9 cellular contexts compared by ENCODE assay signal in the genomic region with DNA sequence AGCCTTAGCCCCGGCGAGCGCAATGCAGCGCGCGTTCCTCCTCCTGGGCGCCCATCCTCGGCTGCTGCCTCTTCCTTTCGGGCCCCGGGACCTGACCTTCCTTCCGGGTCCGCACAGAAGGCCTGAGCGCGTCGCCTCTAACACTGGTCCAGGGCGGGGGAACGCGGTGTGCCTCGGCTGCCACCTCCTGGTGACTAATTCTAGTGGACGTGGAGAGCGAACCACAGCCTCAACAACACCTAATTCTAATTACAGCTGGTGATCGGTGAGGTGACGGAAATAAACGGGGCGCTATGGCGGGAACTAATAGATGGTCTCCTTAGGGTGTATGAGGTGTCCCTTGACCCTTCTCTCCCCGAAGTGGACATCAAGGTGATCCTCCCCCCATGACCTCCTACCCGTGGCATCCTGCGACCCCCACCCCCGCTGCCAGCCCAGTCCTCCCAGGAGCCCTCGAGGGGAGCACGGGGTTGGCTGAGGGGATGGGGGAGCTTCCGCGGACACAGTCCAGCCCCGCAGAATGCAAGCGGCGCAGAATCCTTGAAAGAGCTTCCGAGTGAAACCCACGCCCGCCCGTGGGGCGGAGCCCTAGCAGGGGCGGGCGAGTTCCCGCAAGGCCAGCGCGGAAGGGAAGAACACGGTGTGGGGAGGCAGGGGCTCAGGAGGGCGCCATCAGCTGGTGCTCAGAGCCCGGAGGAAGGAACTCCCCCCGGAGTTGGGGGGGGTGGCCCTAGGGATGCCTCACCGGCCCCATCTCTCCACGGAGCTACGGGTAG. TPM values are rescaled to one million over a fixed set of nuclear protein-coding genes. Genes with fewer than 3 reads are reported as not detected.
DNase-seq lines count a peak whose midpoint lies in the region; ATAC-seq, FAIRE-seq and TF ChIP-seq lines count a peak whose summit lies in the region.
"Had no signal": no experiment of that assay in that cellular context is flagged by ENCODE, and none has a peak within 500 bp of the region (broad histone marks: within the 10 kb centered on the region; RNA-seq: fewer than 3 reads in every experiment).

No MANE protein-coding gene starts in this region.

- TF ChIP-seq CTCF in tibial nerve (IDR thresholded peaks at IDR 0.05), result peak; percentile 65 to 77 (median 70)

- TF ChIP-seq POLR2A in tibial nerve (IDR thresholded peaks at IDR 0.05), result no peak

- H3K9me3 ChIP-seq in HUES6 (ENCODE audit: control insufficient read depth, insufficient read depth, low read depth, low read length) (no peaks in the 10 kb centered on the region), neuron (ENCODE audit: low read length) (no peaks in the 10 kb centered on the region), tibial nerve (no peaks in the 10 kb centered on the region)

- H3K36me3 ChIP-seq in HUES6 (ENCODE audit: control insufficient read depth, insufficient read depth, low read length) (no peaks in the 10 kb centered on the region), neuron (ENCODE audit: insufficient read depth, low read length) (no peaks in the 10 kb centered on the region), tibial nerve (no peaks in the 10 kb centered on the region)

- no peak for TF ChIP-seq EP300 in tibial nerve (IDR thresholded peaks at IDR 0.05)

- H3K27me3 ChIP-seq in HUES6 (ENCODE audit: control insufficient read depth, insufficient read depth, low read length) (peaks cover 48% of the 10 kb centered on the region), neuron (ENCODE audit: insufficient read depth, low read length) (peaks cover 14% of the 10 kb centered on the region), tibial nerve (peaks cover 0 to 3% of the 10 kb centered on the region in 2 donors)

- peak overlapping the region; percentile 59 for H2AFZ ChIP-seq in neuron (ENCODE audit: low read depth, low read length)

- H3K4me1 ChIP-seq in HUES6 (ENCODE audit: control insufficient read depth, insufficient read depth, low read length) (no peaks in the 10 kb centered on the region), neuron (ENCODE audit: insufficient read depth, low read length) (no peaks in the 10 kb centered on the region), tibial nerve (peaks cover 0 to 15% (median 2%) of the 10 kb centered on the region in 4 donors)

- ATAC-seq in GM21576 (IDR thresholded peaks at IDR 0.05; ENCODE audit: unreplicated experiment), result peak; percentile 97

- H3K4me3 ChIP-seq in HUES6 (ENCODE audit: low read depth, low read length), result peak overlapping the region; percentile 65
- peak overlapping the region; percentile 37 for H3K4me3 ChIP-seq in neuron (ENCODE audit: low read length)
- H3K4me3 ChIP-seq in tibial nerve, result peak overlapping the region; percentile 37 to 55 (median 50)

- H3K27ac ChIP-seq in HUES6 (ENCODE audit: low read depth, low read length), result no peak overlapping the region
- peak overlapping the region in 1 of 4 donors; percentile 31 for H3K27ac ChIP-seq in tibial nerve

- FAIRE-seq in RCC 7860 (lab: Jason Lieb, UNC), result no peak

- DNase-seq in ELR (ENCODE audit: low read depth), result peak; percentile 90
- peak; percentile 50 for DNase-seq in RCC 7860 (ENCODE audit: low spot score)
- peak; percentile 21 for DNase-seq in activated gamma-delta T cell (lab: John Stamatoyannopoulos, UW)
- peak; percentile 74 for DNase-seq in globus pallidus (ENCODE audit: low spot score)
- DNase-seq in tibial nerve (ENCODE audit: low spot score in 2 of 2), result peak; percentile 64 to 81

- 4% methylated on average over 31 to 46 of the region's 54 CpGs for WGBS in tibial nerve, 2 donors

- no peak overlapping the region for H3K9ac ChIP-seq in HUES6 (ENCODE audit: low read length)

RNA-seq across cellular contexts. Expression of a gene that starts 12.8 kb away (rescaled TPM):
- total RNA-seq in tibial nerve, result under 1 TPM in 2 of 4 donors, not detected in 2; 0.63 to 0.87 TPM
- total RNA-seq: subcutaneous adipose tissue had no signal

RNA-seq across cellular contexts. Expression of a gene that starts 28.6 kb away (rescaled TPM):
- under 1 TPM in 1 of 4 donors, not detected in 3; 0.22 TPM for total RNA-seq in tibial nerve
- total RNA-seq: subcutaneous adipose tissue had no signal

RNA-seq across cellular contexts. Expression of a gene that starts 33.5 kb away (rescaled TPM):
- 10 to 100 TPM; 10.9 to 29.4 (median 17.9) TPM for total RNA-seq in tibial nerve

RNA-seq across cellular contexts. Expression of a gene that starts 48.8 kb away (rescaled TPM):
- total RNA-seq in tibial nerve, result not detected

Comparison
In these comparisons a context has a peak if more than half of its experiments do, and no peak if none do; other contexts are left out.
1. DNase-seq: peak in every context shown above with its lines; median percentile 90 in ELR; 74 in globus pallidus; 72 in tibial nerve; 50 in RCC 7860; 21 in activated gamma-delta T cell.